Comparison of ENCODE assay signal across 8 cellular contexts in the genomic region with DNA sequence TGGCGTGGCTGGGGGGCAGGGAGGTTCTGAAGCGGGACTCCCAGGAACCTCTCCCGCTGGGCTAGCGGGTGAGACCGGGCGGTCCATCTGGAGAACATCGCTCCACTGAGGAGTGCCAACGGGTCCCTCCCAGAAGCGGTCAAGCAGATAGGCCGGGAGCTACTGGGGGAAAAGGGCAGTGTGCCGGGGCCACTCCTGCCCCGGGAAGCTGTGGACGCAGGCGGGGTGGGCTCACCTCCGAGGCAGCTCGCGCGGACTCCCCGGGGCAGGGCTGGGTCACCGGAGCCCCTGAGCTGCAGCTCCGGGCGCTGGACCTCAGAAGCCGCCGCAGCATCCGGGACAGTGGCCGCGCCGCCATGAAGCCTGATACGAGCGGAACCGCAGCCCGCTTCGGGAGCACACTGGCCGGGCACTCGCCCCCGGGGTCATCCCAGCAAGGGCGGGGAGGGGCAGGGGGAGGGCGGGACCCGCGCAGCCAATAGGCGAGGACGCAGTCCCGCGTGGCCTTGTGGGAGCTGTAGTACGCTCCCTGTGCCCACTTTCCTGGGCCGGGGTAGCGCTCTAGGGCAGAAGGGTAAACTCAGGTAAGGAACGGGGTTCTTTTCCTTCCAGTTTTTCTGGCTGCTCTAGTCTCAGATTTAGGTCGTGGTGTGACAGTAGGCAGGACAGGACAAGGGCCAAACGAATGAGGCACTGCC. TPM values are rescaled to one million over a fixed set of nuclear protein-coding genes. Genes with fewer than 3 reads are reported as not detected.
A peak's percentile ranks its signal among the peaks of the same experiment; 100 is the strongest.
DNase-seq lines count a peak whose midpoint lies in the region; ATAC-seq and TF ChIP-seq lines count a peak whose summit lies in the region.

A gene (minus strand): TSS at position 403 of the 698 bp plus-strand sequence. CDS start 45 bp downstream, at position 358.

- peak; percentile 96 for ATAC-seq in body of pancreas

- no peaks in the 10 kb centered on the region for H3K36me3 Mint-ChIP-seq in progenitor cell of endocrine pancreas (ENCODE audit: insufficient read depth)

- no peaks in the 10 kb centered on the region for H3K36me3 ChIP-seq in body of pancreas (replicated peaks in 1 of 2; ENCODE audit: insufficient read depth in 1 of 2, low read depth in 2 of 2)
- H3K36me3 ChIP-seq in uterus = no peaks in the 10 kb centered on the region

- H3K4me3 ChIP-seq in body of pancreas (peak within 1 kb of the TSS; percentile 65 to 77), uterus (peak within 1 kb of the TSS; percentile 63 to 79)

- H3K9me3 ChIP-seq in body of pancreas = no peaks in the 10 kb centered on the region
- no peaks in the 10 kb centered on the region for H3K9me3 ChIP-seq in uterus

- H3K27me3 ChIP-seq in body of pancreas (no peaks in the 10 kb centered on the region), uterus (no peaks in the 10 kb centered on the region)

- WGBS in body of pancreas, 2 donors = 0 to 6% methylated on average over 7 to 39 of the region's 50 CpGs

- H3K4me3 Mint-ChIP-seq in progenitor cell of endocrine pancreas (ENCODE audit: low read depth) = peak within 1 kb of the TSS; percentile 83

- peaks cover 43% of the 10 kb centered on the region for H3K4me1 ChIP-seq in body of pancreas
- H3K4me1 ChIP-seq in uterus = no peaks in the 10 kb centered on the region

- intact Hi-C loops in body of pancreas (cut with DNase I) (no loop called here), uterus (cut with DNase I; ENCODE audit: low total_unique reads) (no loop called here)

- peaks cover 25% of the 10 kb centered on the region for H3K4me1 Mint-ChIP-seq in progenitor cell of endocrine pancreas (ENCODE audit: low read depth)

- TF ChIP-seq POLR2A in body of pancreas (IDR thresholded peaks at IDR 0.05) (peak; percentile 32 to 77 (median 72)), uterus (IDR thresholded peaks at IDR 0.05) (peak; percentile 60 to 61)

- H3K27ac Mint-ChIP-seq in progenitor cell of endocrine pancreas = peak within 1 kb of the TSS; percentile 47

- peak within 1 kb of the TSS; percentile 2 to 81 (median 74) for H3K27ac ChIP-seq in body of pancreas
- peak within 1 kb of the TSS; percentile 80 to 93 for H3K27ac ChIP-seq in uterus

- H3K9me3 Mint-ChIP-seq in progenitor cell of endocrine pancreas (ENCODE audit: low read depth) = no peaks in the 10 kb centered on the region

- TF ChIP-seq CTCF in body of pancreas (IDR thresholded peaks at IDR 0.05) = no peak
- no peak for TF ChIP-seq CTCF in progenitor cell of endocrine pancreas (IDR thresholded peaks at IDR 0.05; ENCODE audit: unreplicated experiment)
- no peak for TF ChIP-seq CTCF in uterus (IDR thresholded peaks at IDR 0.05)

- DNase-seq in activated CD4-positive, alpha-beta T cell treated with anti-CD3 and anti-CD28 coated beads for 24 hours (ENCODE audit: low read depth in 2 of 2) = peak; percentile 18 to 31
- DNase-seq in activated CD4-positive, alpha-beta T cell treated with anti-CD3 and anti-CD28 coated beads for 1 hour = no peak
- DNase-seq in SK-N-DZ (ENCODE audit: low spot score) (peak; percentile 59), body of pancreas (peak; percentile 84 to 89 (median 85)), hippocampal formation (lab: John Stamatoyannopoulos, UW) (peak; percentile 70 to 86), progenitor cell of endocrine pancreas (ENCODE audit: low spot score, unreplicated experiment) (peak; percentile 58), uterus (peak; percentile 80 to 84), HT-29 (ENCODE audit: low spot score) (no peak)

- peaks cover 10% of the 10 kb centered on the region for H3K27me3 Mint-ChIP-seq in progenitor cell of endocrine pancreas

RNA-seq across cellular contexts. Expression of the gene that starts here (rescaled TPM):
- 9.2 and 9.9 TPM in 2 replicates for polyA plus RNA-seq in SK-N-DZ (2014; cell fraction: cytosol; rRNA removed)
- polyA plus RNA-seq in SK-N-DZ (2014; cell fraction: nucleus; rRNA removed) = 3.9 and 6.2 TPM in 2 replicates
- total RNA-seq in body of pancreas = 10 to 100 TPM; 15.0 to 21.1 TPM
- 15.9 and 17.5 TPM in 2 replicates for total RNA-seq in progenitor cell of endocrine pancreas
- 10 to 100 TPM; 10.2 to 58.9 (median 20.3) TPM for total RNA-seq in uterus
- total RNA-seq in HT-29 (2014; rRNA removed; shearing (Covaris generic)) = 0.34 and 2.4 TPM in 2 replicates

Comparison
In these comparisons a context has a peak if more than half of its experiments do, and no peak if none do; other contexts are left out.
1. DNase-seq: peak in activated CD4-positive, alpha-beta T cell treated with anti-CD3 and anti-CD28 coated beads for 24 hours (2 of 2), SK-N-DZ (single experiment), body of pancreas (4 of 4), hippocampal formation (2 of 2), progenitor cell of endocrine pancreas (single experiment) and uterus (2 of 2); none in activated CD4-positive, alpha-beta T cell treated with anti-CD3 and anti-CD28 coated beads for 1 hour (single experiment) and HT-29 (single experiment).